18 cellular contexts compared by ENCODE assay signal in genomic region chr1:42979037-42979432, GRCh38.
"Had no signal": no experiment of that assay in that cellular context is flagged by ENCODE, and none has a peak within 500 bp of the region (broad histone marks: within the 10 kb centered on the region; RNA-seq: fewer than 3 reads in every experiment).

No MANE protein-coding gene starts in this region.

- DNase-seq: activated CD4-positive, alpha-beta T cell treated with anti-CD3 and anti-CD28 coated beads, Interleukin-2, amount 10 ng/mL, durations not matched to agents 24 days and 14 days; activated CD8-positive, alpha-beta memory T cell treated with anti-CD3 and anti-CD28 coated beads, Interleukin-2, amount 50 U/mL, for 48 hours; activated CD8-positive, alpha-beta T cell treated with anti-CD3 and anti-CD28 coated beads, Interleukin-2, amount 10 ng/mL, durations not matched to agents 7 days and 5 days; activated naive CD8-positive, alpha-beta T cell treated with anti-CD3 and anti-CD28 coated beads for 36 hours; amygdala; cerebellar nuclear complex; hypothalamus; left ventricle myocardium inferior; ovary; stomach; testis; upper lobe of right lung; WERI-Rb-1 had no signal

- H3K36me3 ChIP-seq: breast epithelium, left ventricle myocardium inferior, ovary, stomach, upper lobe of right lung, WERI-Rb-1 had no signal

- H3K27me3 ChIP-seq: breast epithelium, ovary, testis, upper lobe of right lung had no signal

- H3K4me1 ChIP-seq: breast epithelium, left ventricle myocardium inferior, stomach, testis, upper lobe of right lung had no signal

- H3K4me3 Mint-ChIP-seq: activated CD4-positive, alpha-beta T cell treated with anti-CD3 and anti-CD28 coated beads, Interleukin-2, amount 10 ng/mL, durations not matched to agents 24 days and 14 days; activated CD8-positive, alpha-beta T cell treated with anti-CD3 and anti-CD28 coated beads, Interleukin-2, amount 10 ng/mL, durations not matched to agents 7 days and 5 days; activated naive CD8-positive, alpha-beta T cell treated with anti-CD3 and anti-CD28 coated beads for 36 hours; memory B cell; neural crest cell; T-helper 1 cell treated with Interleukin-12 subunit alpha and Interleukin-12 subunit beta and Interleukin-4 antibody, amounts not matched to agents 30 μg/mL and 1 μg/mL, for 36 hours had no signal

- H3K4me1 Mint-ChIP-seq: activated CD4-positive, alpha-beta T cell treated with anti-CD3 and anti-CD28 coated beads, Interleukin-2, amount 10 ng/mL, durations not matched to agents 24 days and 14 days; activated naive CD8-positive, alpha-beta T cell treated with anti-CD3 and anti-CD28 coated beads for 36 hours had no signal

- ATAC-seq: activated CD8-positive, alpha-beta T cell treated with anti-CD3 and anti-CD28 coated beads, Interleukin-2, amount 10 ng/mL, durations not matched to agents 7 days and 5 days; sciatic nerve; upper lobe of right lung had no signal

- H3K4me3 ChIP-seq: breast epithelium, left ventricle myocardium inferior, ovary, stomach, testis, upper lobe of right lung had no signal

- H3K9me3 Mint-ChIP-seq: activated CD4-positive, alpha-beta T cell treated with anti-CD3 and anti-CD28 coated beads, Interleukin-2, amount 10 ng/mL, durations not matched to agents 24 days and 14 days; activated naive CD8-positive, alpha-beta T cell treated with anti-CD3 and anti-CD28 coated beads for 36 hours; memory B cell; neural crest cell; T-helper 1 cell treated with Interleukin-12 subunit alpha and Interleukin-12 subunit beta and Interleukin-4 antibody, amounts not matched to agents 30 μg/mL and 1 μg/mL, for 36 hours had no signal

- H3K27me3 Mint-ChIP-seq: activated naive CD8-positive, alpha-beta T cell treated with anti-CD3 and anti-CD28 coated beads for 36 hours; memory B cell had no signal

- H3K9me3 ChIP-seq: breast epithelium, left ventricle myocardium inferior, ovary, stomach, testis, upper lobe of right lung had no signal

- H3K27ac ChIP-seq: breast epithelium, left ventricle myocardium inferior, ovary, stomach, testis, upper lobe of right lung, WERI-Rb-1 had no signal

- H3K27ac Mint-ChIP-seq: activated CD4-positive, alpha-beta T cell treated with anti-CD3 and anti-CD28 coated beads, Interleukin-2, amount 10 ng/mL, durations not matched to agents 24 days and 14 days; activated CD8-positive, alpha-beta T cell treated with anti-CD3 and anti-CD28 coated beads, Interleukin-2, amount 10 ng/mL, durations not matched to agents 7 days and 5 days; activated naive CD8-positive, alpha-beta T cell treated with anti-CD3 and anti-CD28 coated beads for 36 hours; T-helper 1 cell treated with Interleukin-12 subunit alpha and Interleukin-12 subunit beta and Interleukin-4 antibody, amounts not matched to agents 30 μg/mL and 1 μg/mL, for 36 hours had no signal
